In the genomic region with DNA sequence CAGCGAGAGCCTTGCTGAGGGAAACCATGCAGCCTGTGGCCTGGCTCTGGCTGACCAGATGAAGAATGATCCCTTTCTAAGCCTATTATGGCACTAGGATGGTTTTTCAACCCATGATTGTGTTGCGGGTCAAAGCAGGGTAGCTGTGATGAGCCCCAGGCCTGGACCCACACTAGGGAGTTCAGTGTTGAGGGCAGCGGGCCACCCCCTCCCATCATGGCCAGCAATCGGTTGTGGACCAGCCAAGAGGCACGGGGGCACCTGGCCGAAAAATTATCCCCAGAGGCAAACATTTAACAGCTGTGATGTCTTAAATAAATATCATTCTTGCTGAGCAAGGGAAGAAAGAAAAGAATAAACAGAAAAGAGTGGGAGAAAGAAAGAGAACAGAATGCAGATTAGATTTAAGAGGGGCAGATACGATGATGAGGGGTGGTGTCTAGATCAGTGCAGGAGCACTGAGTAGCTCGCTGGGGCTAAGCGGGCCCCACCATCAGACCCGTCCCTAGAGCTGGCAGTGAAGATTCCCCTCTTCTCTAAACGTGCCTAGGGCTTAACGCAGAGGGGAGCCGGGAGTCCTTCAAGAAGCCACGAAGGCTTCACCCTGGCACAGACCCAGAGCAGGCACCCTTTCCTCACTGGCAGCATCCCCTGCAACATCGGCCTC, we compare ENCODE assay signal across 11 cellular contexts.
DNase-seq lines count a peak whose midpoint lies in the region; ATAC-seq and TF ChIP-seq lines count a peak whose summit lies in the region.
"Had no signal": no experiment of that assay in that cellular context is flagged by ENCODE, and none has a peak within 500 bp of the region (broad histone marks: within the 10 kb centered on the region; RNA-seq: fewer than 3 reads in every experiment).

No MANE protein-coding gene starts in this region.

- peaks cover 9 to 21% of the 10 kb centered on the region in 2 donors for H3K4me1 ChIP-seq in thoracic aorta (ENCODE audit: control insufficient read depth in 1 of 2, low read depth in 2 of 2)

- H3K4me3 ChIP-seq in choroid plexus epithelial cell (ENCODE audit: low read depth, low read length) (peak overlapping the region; percentile 33), thoracic aorta (peak overlapping the region; percentile 63)
- H3K4me3 ChIP-seq: cardiac muscle cell had no signal

- H3K27ac ChIP-seq in thoracic aorta, result peak overlapping the region; percentile 44 to 85
- H3K27ac ChIP-seq: 22Rv1, cardiac muscle cell had no signal

- peaks cover 4% of the 10 kb centered on the region for H3K9me3 ChIP-seq in thoracic aorta

- no peak for ATAC-seq in thoracic aorta (ENCODE audit: insufficient number of reproducible peaks, low FRiP score, low read depth)
- ATAC-seq in GM18858 (IDR thresholded peaks at IDR 0.05; ENCODE audit: unreplicated experiment), result no peak
- no peak for ATAC-seq in HG03175 (IDR thresholded peaks at IDR 0.05; ENCODE audit: unreplicated experiment)

- DNase-seq in NCI-H1092 treated with DMSO at 0.1 percent for 48 hours (lab: John Stamatoyannopoulos, UW) (peak; percentile 28), NCI-H1092 (lab: John Stamatoyannopoulos, UW) (no peak), choroid plexus epithelial cell (ENCODE audit: low read depth) (no peak), mesenteric fat pad (ENCODE audit: low spot score) (peak; percentile 43), thoracic aorta (ENCODE audit: low spot score) (no peak), cerebellum (ENCODE audit: low spot score) (no peak)
- DNase-seq: NCI-H526 treated with DMSO at 0.1 percent for 48 hours had no signal

- H3K36me3 ChIP-seq in thoracic aorta, result no peaks in the 10 kb centered on the region
- H3K36me3 ChIP-seq: cardiac muscle cell had no signal

- H3K27me3 ChIP-seq in thoracic aorta (replicated peaks; ENCODE audit: insufficient read depth), result no peaks in the 10 kb centered on the region
- H3K27me3 ChIP-seq: cardiac muscle cell had no signal

- TF ChIP-seq CTCF in choroid plexus epithelial cell (conservative IDR thresholded peaks at IDR 0.05; ENCODE audit: low read depth, low read length) (no peak), thoracic aorta (IDR thresholded peaks at IDR 0.05) (no peak)

Comparison
In these comparisons a context has a peak if more than half of its experiments do, and no peak if none do; other contexts are left out.
1. DNase-seq: peak in NCI-H1092 treated with DMSO at 0.1 percent for 48 hours (single experiment) and mesenteric fat pad (single experiment); none in NCI-H1092 (single experiment), choroid plexus epithelial cell (single experiment), thoracic aorta (single experiment) and cerebellum (single experiment).